9 cellular contexts compared by ENCODE assay signal in genomic region chr4:98482503-98482846, GRCh38.
DNase-seq lines count a peak whose midpoint lies in the region; ATAC-seq and TF ChIP-seq lines count a peak whose summit lies in the region.
"Had no signal": no experiment of that assay in that cellular context is flagged by ENCODE, and none has a peak within 500 bp of the region (broad histone marks: within the 10 kb centered on the region; RNA-seq: fewer than 3 reads in every experiment).

No MANE protein-coding gene starts in this region.

- CTCF ChIA-PET in activated CD4-positive, alpha-beta T cell treated with anti-CD3 and anti-CD28 coated beads for 36 hours (lab: Charles Lee) = interaction anchor here (0.8 to 5.3 kb wide), 6 partner anchors 15 to 205 kb away, joined by 3 to 21 read pairs (median 3); no protein-coding TSS in a partner anchor
- CTCF ChIA-PET in activated CD4-positive, alpha-beta T cell treated with anti-CD3 and anti-CD28 coated beads, Interleukin-2, amount 10 ng/mL, durations not matched to agents 7 days and 5 days (lab: Charles Lee) = interaction anchor here (0.8 to 2.9 kb wide), 4 partner anchors 8 to 36 kb away, joined by 3 to 10 read pairs (median 5); no protein-coding TSS in a partner anchor

- no peak overlapping the region for H4K8ac ChIP-seq in mesenchymal stem cell (ENCODE audit: low read length)

- no peaks in the 10 kb centered on the region for H3K27me3 ChIP-seq in mesenchymal stem cell (ENCODE audit: control insufficient read depth in 1 of 2, insufficient read depth in 1 of 2, low read length in 2 of 2)
- H3K27me3 ChIP-seq: right atrium auricular region had no signal

- H3K36me3 Mint-ChIP-seq in activated CD4-positive, alpha-beta T cell treated with anti-CD3 and anti-CD28 coated beads for 36 hours (ENCODE audit: low read depth) = peaks cover 33% of the 10 kb centered on the region
- H3K36me3 Mint-ChIP-seq in activated CD4-positive, alpha-beta T cell treated with anti-CD3 and anti-CD28 coated beads, Interleukin-2, amount 10 ng/mL, durations not matched to agents 7 days and 5 days (ENCODE audit: low read depth) = peaks cover 40% of the 10 kb centered on the region
- H3K36me3 Mint-ChIP-seq in progenitor cell of endocrine pancreas (ENCODE audit: insufficient read depth) = no peaks in the 10 kb centered on the region

- intact Hi-C loops in activated CD4-positive, alpha-beta T cell treated with anti-CD3 and anti-CD28 coated beads for 36 hours (cut with DNase I, micrococcal nuclease) = loop anchor here (2.0 kb wide), 4 partner anchors 36 to 446 kb away; partner anchors contain the start of gene EIF4E (in 1 of the 2)

- peaks cover 16 to 22% of the 10 kb centered on the region in 2 experiments for H3K36me3 ChIP-seq in mesenchymal stem cell (ENCODE audit: control insufficient read depth in 1 of 2, insufficient read depth in 2 of 2, low read depth in 1 of 2, low read length in 2 of 2)
- H3K36me3 ChIP-seq: right atrium auricular region had no signal

- no peak overlapping the region for H3K14ac ChIP-seq in mesenchymal stem cell (ENCODE audit: low read length in 2 of 2)

- peak overlapping the region; percentile 92 for H2BK5ac ChIP-seq in mesenchymal stem cell (ENCODE audit: low read depth, low read length, poor library complexity, severe bottlenecking)

- H2AK5ac ChIP-seq in mesenchymal stem cell (ENCODE audit: low read length, severe bottlenecking) = peak overlapping the region; percentile 89

- POLR2A ChIA-PET in activated CD4-positive, alpha-beta T cell treated with anti-CD3 and anti-CD28 coated beads for 36 hours (lab: Charles Lee) = interaction anchor here (0.9 to 1.2 kb wide), 3 partner anchors 40 to 181 kb away, joined by 3 to 4 read pairs (median 3); no protein-coding TSS in a partner anchor
- POLR2A ChIA-PET in activated CD4-positive, alpha-beta T cell treated with anti-CD3 and anti-CD28 coated beads, Interleukin-2, amount 10 ng/mL, durations not matched to agents 7 days and 5 days (lab: Charles Lee) = no interaction called here

- peak overlapping the region; percentile 95 for H3K27ac ChIP-seq in mesenchymal stem cell (ENCODE audit: low read length, poor library complexity, severe bottlenecking)
- H3K27ac ChIP-seq: right atrium auricular region had no signal

- H3K4me2 ChIP-seq in mesenchymal stem cell (ENCODE audit: low read length, poor library complexity, severe bottlenecking) = no peak overlapping the region

- H3K4me3 ChIP-seq in mesenchymal stem cell (ENCODE audit: insufficient read depth in 1 of 2, low read depth in 1 of 2, low read length in 2 of 2) = no peak overlapping the region
- H3K4me3 ChIP-seq: right atrium auricular region had no signal

- H2BK120ac ChIP-seq in mesenchymal stem cell (ENCODE audit: low read depth, low read length) = no peak overlapping the region

- ATAC-seq in activated CD4-positive, alpha-beta T cell treated with anti-CD3 and anti-CD28 coated beads for 36 hours = no peak
- ATAC-seq in GM21825 (IDR thresholded peaks at IDR 0.05; ENCODE audit: unreplicated experiment) = peak; percentile 8
- peak; percentile 8 for ATAC-seq in HG03442 (IDR thresholded peaks at IDR 0.05; ENCODE audit: unreplicated experiment)

- H3K27ac Mint-ChIP-seq in activated CD4-positive, alpha-beta T cell treated with anti-CD3 and anti-CD28 coated beads for 36 hours = peak overlapping the region; percentile 98
- H3K27ac Mint-ChIP-seq in activated CD4-positive, alpha-beta T cell treated with anti-CD3 and anti-CD28 coated beads, Interleukin-2, amount 10 ng/mL, durations not matched to agents 7 days and 5 days = no peak overlapping the region
- no peak overlapping the region for H3K27ac Mint-ChIP-seq in progenitor cell of endocrine pancreas

- H3K23ac ChIP-seq in mesenchymal stem cell (ENCODE audit: low read length in 2 of 2) = no peak overlapping the region

- no CpG with 5 or more reads among the region's 3 CpGs for WGBS in mesenchymal stem cell

- H3K4ac ChIP-seq in mesenchymal stem cell (ENCODE audit: low read depth in 1 of 2, low read length in 2 of 2) = no peak overlapping the region

- no peak for DNase-seq in activated CD4-positive, alpha-beta T cell treated with anti-CD3 and anti-CD28 coated beads for 36 hours
- no peak for DNase-seq in activated CD4-positive, alpha-beta T cell treated with anti-CD3 and anti-CD28 coated beads, Interleukin-2, amount 10 ng/mL, durations not matched to agents 7 days and 5 days
- no peak for DNase-seq in mesenchymal stem cell
- no peak for DNase-seq in DMS153 (lab: John Stamatoyannopoulos, UW)
- no peak for DNase-seq in progenitor cell of endocrine pancreas (ENCODE audit: low spot score, unreplicated experiment)
- no peak for DNase-seq in mucosa of gallbladder (ENCODE audit: low spot score)

- peaks cover 80% of the 10 kb centered on the region for H3K4me1 Mint-ChIP-seq in activated CD4-positive, alpha-beta T cell treated with anti-CD3 and anti-CD28 coated beads for 36 hours
- peaks cover 61% of the 10 kb centered on the region for H3K4me1 Mint-ChIP-seq in activated CD4-positive, alpha-beta T cell treated with anti-CD3 and anti-CD28 coated beads, Interleukin-2, amount 10 ng/mL, durations not matched to agents 7 days and 5 days
- peaks cover 15% of the 10 kb centered on the region for H3K4me1 Mint-ChIP-seq in progenitor cell of endocrine pancreas (ENCODE audit: low read depth)

- H2AFZ ChIP-seq in mesenchymal stem cell (ENCODE audit: low read depth, low read length) = no peak overlapping the region

- H3K18ac ChIP-seq in mesenchymal stem cell (ENCODE audit: low read depth in 1 of 2, low read length in 2 of 2) = no peak overlapping the region

- H3K4me3 Mint-ChIP-seq in activated CD4-positive, alpha-beta T cell treated with anti-CD3 and anti-CD28 coated beads for 36 hours = peak overlapping the region; percentile 54
- H3K4me3 Mint-ChIP-seq in activated CD4-positive, alpha-beta T cell treated with anti-CD3 and anti-CD28 coated beads, Interleukin-2, amount 10 ng/mL, durations not matched to agents 7 days and 5 days = no peak overlapping the region
- H3K4me3 Mint-ChIP-seq in progenitor cell of endocrine pancreas (ENCODE audit: low read depth) = no peak overlapping the region

- peaks cover 10% of the 10 kb centered on the region for H3K4me1 ChIP-seq in mesenchymal stem cell (ENCODE audit: control insufficient read depth, insufficient read depth, low read depth, low read length)
- H3K4me1 ChIP-seq: right atrium auricular region had no signal

- peaks cover 25% of the 10 kb centered on the region for H3K79me1 ChIP-seq in mesenchymal stem cell (replicated peaks; ENCODE audit: low read length, poor library complexity, severe bottlenecking)

- no peak for TF ChIP-seq CTCF in progenitor cell of endocrine pancreas (IDR thresholded peaks at IDR 0.05; ENCODE audit: unreplicated experiment)

- no peaks in the 10 kb centered on the region for H3K27me3 Mint-ChIP-seq in activated CD4-positive, alpha-beta T cell treated with anti-CD3 and anti-CD28 coated beads for 36 hours
- H3K27me3 Mint-ChIP-seq in activated CD4-positive, alpha-beta T cell treated with anti-CD3 and anti-CD28 coated beads, Interleukin-2, amount 10 ng/mL, durations not matched to agents 7 days and 5 days = no peaks in the 10 kb centered on the region
- no peaks in the 10 kb centered on the region for H3K27me3 Mint-ChIP-seq in progenitor cell of endocrine pancreas

- no peak overlapping the region for H4K91ac ChIP-seq in mesenchymal stem cell (ENCODE audit: low read length)

- H3K9me3 ChIP-seq in mesenchymal stem cell (ENCODE audit: control insufficient read depth, low read length) = no peaks in the 10 kb centered on the region
- H3K9me3 ChIP-seq: right atrium auricular region had no signal

- no peak overlapping the region for H3K9ac ChIP-seq in mesenchymal stem cell (ENCODE audit: low read length)

- H2BK15ac ChIP-seq in mesenchymal stem cell (ENCODE audit: low read depth, poor library complexity, severe bottlenecking) = no peak overlapping the region

- H2BK12ac ChIP-seq in mesenchymal stem cell (ENCODE audit: low read length in 2 of 2) = no peak overlapping the region

- H3K9me3 Mint-ChIP-seq in activated CD4-positive, alpha-beta T cell treated with anti-CD3 and anti-CD28 coated beads for 36 hours (ENCODE audit: low read depth) = no peaks in the 10 kb centered on the region
- no peaks in the 10 kb centered on the region for H3K9me3 Mint-ChIP-seq in activated CD4-positive, alpha-beta T cell treated with anti-CD3 and anti-CD28 coated beads, Interleukin-2, amount 10 ng/mL, durations not matched to agents 7 days and 5 days
- H3K9me3 Mint-ChIP-seq in progenitor cell of endocrine pancreas (ENCODE audit: low read depth) = peaks cover 3% of the 10 kb centered on the region
